9 cellular contexts compared by ENCODE assay signal in the genomic region with DNA sequence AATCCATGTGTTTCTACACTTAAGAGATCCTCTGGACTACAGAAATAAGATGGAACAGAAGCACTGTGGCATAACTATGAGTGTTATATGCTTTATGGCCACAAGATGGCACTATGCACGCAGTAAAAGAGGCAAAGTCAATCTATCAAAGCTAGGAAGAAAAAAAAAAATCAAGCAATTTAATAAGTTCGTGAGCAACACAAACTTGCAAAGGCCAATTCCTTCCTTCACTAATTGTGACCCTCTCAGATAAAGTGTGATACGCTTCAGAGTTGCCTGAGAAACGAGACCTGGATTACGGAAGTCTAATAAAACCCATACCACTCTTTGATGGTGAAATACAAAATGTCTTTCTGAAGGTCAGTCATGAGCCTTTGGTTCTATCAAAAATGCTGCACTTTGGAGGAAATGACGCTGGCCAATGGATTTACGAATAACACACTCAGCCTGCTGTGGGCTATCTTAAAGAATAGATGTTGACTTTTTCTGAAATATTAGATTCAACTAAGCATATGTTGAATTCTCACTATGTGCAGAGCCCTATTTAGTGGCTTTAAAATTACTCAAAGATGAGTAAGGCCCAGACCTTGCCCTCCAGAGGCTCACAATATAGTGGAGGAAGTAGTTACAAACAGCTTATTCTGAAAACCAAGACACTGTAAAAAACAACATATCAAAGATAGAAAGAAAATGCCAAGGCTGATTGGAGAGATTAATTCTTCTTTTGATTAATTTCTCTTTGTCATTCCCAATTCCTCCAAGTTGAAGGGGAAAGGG. TPM values are rescaled to one million over a fixed set of nuclear protein-coding genes. Genes with fewer than 3 reads are reported as not detected.
A peak's percentile ranks its signal among the peaks of the same experiment; 100 is the strongest.
DNase-seq lines count a peak whose midpoint lies in the region; ATAC-seq, FAIRE-seq and TF ChIP-seq lines count a peak whose summit lies in the region.
"Had no signal": no experiment of that assay in that cellular context is flagged by ENCODE, and none has a peak within 500 bp of the region (broad histone marks: within the 10 kb centered on the region; RNA-seq: fewer than 3 reads in every experiment).

No MANE protein-coding gene starts in this region.

- peak overlapping the region; percentile 89 for H2AFZ ChIP-seq in OCI-LY3 (ENCODE audit: low read depth, low read length)

- no peak overlapping the region for H3K27ac ChIP-seq in OCI-LY3 (ENCODE audit: low read length)

- peak overlapping the region; percentile 59 for H3K4me2 ChIP-seq in OCI-LY3 (ENCODE audit: low read length)

- peaks cover 0 to 7% (median under 1%) of the 10 kb centered on the region in 3 donors for H3K27me3 Mint-ChIP-seq in immature natural killer cell (ENCODE audit: low read depth in 3 of 3)

- ATAC-seq in HG03469 (IDR thresholded peaks at IDR 0.05; ENCODE audit: unreplicated experiment), result no peak

- H3K27ac Mint-ChIP-seq in immature natural killer cell, result no peak overlapping the region
- H3K27ac Mint-ChIP-seq: activated naive CD8-positive, alpha-beta T cell had no signal

- H3K9me3 Mint-ChIP-seq in immature natural killer cell, result no peaks in the 10 kb centered on the region

- H3K36me3 Mint-ChIP-seq in immature natural killer cell, result no peaks in the 10 kb centered on the region
- H3K36me3 Mint-ChIP-seq: activated naive CD8-positive, alpha-beta T cell had no signal

- H3K9ac ChIP-seq in OCI-LY3 (ENCODE audit: low read length), result peak overlapping the region; percentile 10; the same call in 1 of the 2 replicates

- no peaks in the 10 kb centered on the region for H3K79me2 ChIP-seq in OCI-LY3 (ENCODE audit: low read length)

- DNase-seq in DMS114 treated with DMSO at 0.1 percent for 48 hours (lab: John Stamatoyannopoulos, UW; ENCODE audit: unreplicated experiment) (peak; percentile 64), GM19239 (ENCODE audit: insufficient read length, low spot score) (peak; percentile 24), HT-29 (ENCODE audit: low spot score) (peak; percentile 79), brain pericyte (ENCODE audit: low read depth, low spot score) (peak; percentile 53), immature natural killer cell (peak; percentile 55 to 62 (median 60))
- DNase-seq in stimulated activated CD4-positive, alpha-beta T cell treated with anti-CD3 and anti-CD28 coated beads, Interleukin-15, amount 100 ng/mL, for 48 hours (ENCODE audit: low read depth in 2 of 2), result peak; percentile 1 to 14

- peak overlapping the region; percentile 59 for H3K4me3 ChIP-seq in OCI-LY3 (ENCODE audit: low read length)

- peaks cover 4% of the 10 kb centered on the region; the same call in 1 of the 2 replicates for H3K4me1 ChIP-seq in OCI-LY3 (ENCODE audit: low read length)

- H3K4me3 Mint-ChIP-seq in immature natural killer cell, result peak overlapping the region in 1 of 5 donors; percentile 62
- H3K4me3 Mint-ChIP-seq: activated naive CD8-positive, alpha-beta T cell had no signal

- no peaks in the 10 kb centered on the region for H3K36me3 ChIP-seq in OCI-LY3 (replicated peaks; ENCODE audit: low read depth, low read length)

- peaks cover 2 to 5% of the 10 kb centered on the region in 2 donors for H3K4me1 Mint-ChIP-seq in immature natural killer cell

- peak; percentile 91 for TF ChIP-seq CTCF in OCI-LY3 (IDR thresholded peaks at IDR 0.05; ENCODE audit: low read depth, low read length)

- H3K27me3 ChIP-seq in OCI-LY3 (ENCODE audit: low read depth, low read length), result no peaks in the 10 kb centered on the region

- H4K20me1 ChIP-seq in OCI-LY3 (ENCODE audit: insufficient read depth, low read length), result no peaks in the 10 kb centered on the region

- H3K9me3 ChIP-seq in OCI-LY3 (ENCODE audit: insufficient read depth, low read length), result no peaks in the 10 kb centered on the region

- FAIRE-seq in GM19239 (lab: Jason Lieb, UNC), result peak; percentile 94

RNA-seq across cellular contexts. Expression of a gene that starts 35.5 kb away (rescaled TPM):
- total RNA-seq in HT-29 (2014; rRNA removed; shearing (Covaris generic)), result 1.3 and 2.8 TPM in 2 replicates
- polyA plus RNA-seq in immature natural killer cell, result not detected

RNA-seq across cellular contexts. Expression of a gene that starts 58.2 kb away (rescaled TPM):
- total RNA-seq in HT-29 (2014; rRNA removed; shearing (Covaris generic)), result 16.5 and 17.8 TPM in 2 replicates
- polyA plus RNA-seq in immature natural killer cell, result not detected

Comparison
In these comparisons a context has a peak if more than half of its experiments do, and no peak if none do; other contexts are left out.
1. DNase-seq: peak in every context shown above with its lines; median percentile 79 in HT-29; 64 in DMS114 treated with DMSO at 0.1 percent for 48 hours; 60 in immature natural killer cell; 53 in brain pericyte; 24 in GM19239; 8 in stimulated activated CD4-positive, alpha-beta T cell treated with anti-CD3 and anti-CD28 coated beads, Interleukin-15, amount 100 ng/mL, for 48 hours.